In genomic region chr22:47257566-47257965, GRCh38 we compare ENCODE assay signal across 9 cellular contexts.
"Had no signal": no experiment of that assay in that cellular context is flagged by ENCODE, and none has a peak within 500 bp of the region (broad histone marks: within the 10 kb centered on the region; RNA-seq: fewer than 3 reads in every experiment).

No MANE protein-coding gene starts in this region.

- ATAC-seq: HCT116, HepG2 had no signal

- FAIRE-seq: HepG2 had no signal

- H3K4me3 Mint-ChIP-seq: HFFc6, IgD-negative memory B cell had no signal

- H3K36me3 ChIP-seq: HAP-1 had no signal

- H3K27ac ChIP-seq: GM23248, HL-60 had no signal

- H3K4me1 ChIP-seq: HAP-1 had no signal

- H3K27ac Mint-ChIP-seq: HFFc6, IgD-negative memory B cell had no signal

- H3K9ac ChIP-seq: GM23248 had no signal

- H3K4me1 Mint-ChIP-seq: IgD-negative memory B cell had no signal

- H3K4me3 ChIP-seq: GM23248, HAP-1 had no signal

- H3K9me3 ChIP-seq: HAP-1 had no signal

- DNase-seq: GM23248, GOT3, H7, HFFc6 had no signal
